Comparison of ENCODE assay signal across 15 cellular contexts in the genomic region with DNA sequence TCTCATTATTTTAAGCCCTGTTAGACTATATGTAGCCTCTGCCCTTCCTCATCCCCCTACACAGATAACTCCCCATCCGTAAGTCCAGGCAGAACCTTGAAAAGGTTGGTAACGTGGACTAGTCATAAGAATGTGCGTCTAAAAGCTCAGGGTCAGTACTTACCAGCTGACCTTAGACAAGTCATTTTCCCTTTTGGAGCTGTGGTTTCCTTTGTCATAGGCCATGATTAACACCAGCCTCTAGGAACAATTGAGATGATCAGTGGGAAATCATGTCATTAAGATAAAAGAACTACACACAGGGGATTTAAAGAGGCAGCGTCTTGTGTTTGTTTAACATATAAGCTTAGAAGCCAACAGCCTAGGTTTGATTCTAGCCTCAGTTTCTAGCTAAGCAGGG.
"Had no signal": no experiment of that assay in that cellular context is flagged by ENCODE, and none has a peak within 500 bp of the region (broad histone marks: within the 10 kb centered on the region; RNA-seq: fewer than 3 reads in every experiment).

No MANE protein-coding gene starts in this region.

- H3K36me3 ChIP-seq: heart right ventricle, left lung, sigmoid colon had no signal

- H3K9me3 ChIP-seq: heart right ventricle, left lung, psoas muscle, sigmoid colon had no signal

- H3K4me3 ChIP-seq: heart right ventricle, left lung, psoas muscle, sigmoid colon had no signal

- H3K27ac ChIP-seq: heart right ventricle, left lung, psoas muscle, sigmoid colon had no signal

- DNase-seq: activated CD4-positive, alpha-beta T cell treated with anti-CD3 and anti-CD28 coated beads for 48 hours; activated CD8-positive, alpha-beta memory T cell treated with anti-CD3 and anti-CD28 coated beads for 24 hours; activated naive CD4-positive, alpha-beta T cell treated with anti-CD3 and anti-CD28 coated beads, Interleukin-2, amount 10 ng/mL, durations not matched to agents 7 days and 5 days; endodermal cell; foreskin melanocyte; heart right ventricle; left lung; psoas muscle; sigmoid colon; stimulated activated CD4-positive, alpha-beta T cell treated with anti-CD3 and anti-CD28 coated beads, Interleukin-12 subunit alpha, Interleukin-12 subunit beta, amount 100 ng/mL, for 4 hours; stimulated activated naive CD4-positive, alpha-beta T cell; T-helper 1 cell; trophoblast cell had no signal

- ATAC-seq: esophagus mucosa, heart right ventricle, left lung, psoas muscle had no signal

- FAIRE-seq: islet of Langerhans had no signal

- H3K4me1 ChIP-seq: psoas muscle had no signal
